12 cellular contexts compared by ENCODE assay signal in genomic region chr7:18829518-18830252, GRCh38.
DNase-seq lines count a peak whose midpoint lies in the region; ATAC-seq and TF ChIP-seq lines count a peak whose summit lies in the region.
"Had no signal": no experiment of that assay in that cellular context is flagged by ENCODE, and none has a peak within 500 bp of the region (broad histone marks: within the 10 kb centered on the region; RNA-seq: fewer than 3 reads in every experiment).

No MANE protein-coding gene starts in this region.

- H3K9me3 ChIP-seq in endodermal cell (ENCODE audit: control insufficient read depth, low read length) (no peaks in the 10 kb centered on the region), left lung (no peaks in the 10 kb centered on the region)
- H3K9me3 ChIP-seq: right atrium auricular region had no signal

- H3K27me3 Mint-ChIP-seq in endodermal cell (ENCODE audit: insufficient read depth), result no peaks in the 10 kb centered on the region
- H3K27me3 Mint-ChIP-seq: memory B cell had no signal

- TF ChIP-seq CTCF in endodermal cell (conservative IDR thresholded peaks at IDR 0.05) (no peak), omental fat pad (IDR thresholded peaks at IDR 0.05) (no peak), left lung (IDR thresholded peaks at IDR 0.05) (no peak)

- no peaks in the 10 kb centered on the region for H3K9me3 Mint-ChIP-seq in endodermal cell
- H3K9me3 Mint-ChIP-seq: memory B cell had no signal

- H3K4me1 Mint-ChIP-seq in endodermal cell, result peaks cover 3% of the 10 kb centered on the region
- H3K4me1 Mint-ChIP-seq: memory B cell had no signal

- no peaks in the 10 kb centered on the region for H3K36me3 Mint-ChIP-seq in endodermal cell (ENCODE audit: low read depth)

- H3K4me3 ChIP-seq in endodermal cell (ENCODE audit: low read length) (no peak overlapping the region), left lung (no peak overlapping the region)
- H3K4me3 ChIP-seq: right atrium auricular region had no signal

- intact Hi-C loops in left lung (cut with DNase I), result no loop called here

- H3K27ac Mint-ChIP-seq in endodermal cell, result no peak overlapping the region
- H3K27ac Mint-ChIP-seq: activated T-cell treated with anti-CD3 and anti-CD28 coated beads, Interleukin-2, amount 50 U/mL, for 72 hours; memory B cell had no signal

- H3K27ac ChIP-seq in endodermal cell (ENCODE audit: low read depth, low read length) (peak overlapping the region; percentile 13), substantia nigra (ENCODE audit: low read depth, low read length, poor library complexity, severe bottlenecking) (no peak overlapping the region), left lung (no peak overlapping the region)
- H3K27ac ChIP-seq: right atrium auricular region had no signal

- no peak overlapping the region for H3K9ac ChIP-seq in endodermal cell (ENCODE audit: extremely low read depth, low read length, poor library complexity, severe bottlenecking)

- H3K27me3 ChIP-seq in endodermal cell (ENCODE audit: control insufficient read depth, insufficient read depth, low read length, poor library complexity, severe bottlenecking) (no peaks in the 10 kb centered on the region), left lung (no peaks in the 10 kb centered on the region)
- H3K27me3 ChIP-seq: right atrium auricular region had no signal

- no peak overlapping the region for H3K4me3 Mint-ChIP-seq in endodermal cell
- H3K4me3 Mint-ChIP-seq: activated T-cell treated with anti-CD3 and anti-CD28 coated beads, Interleukin-2, amount 50 U/mL, for 72 hours; memory B cell had no signal

- ATAC-seq in omental fat pad (ENCODE audit: low FRiP score), result peak; percentile 41
- no peak for ATAC-seq in left lung
- no peak for ATAC-seq in HG03565 (IDR thresholded peaks at IDR 0.05; ENCODE audit: unreplicated experiment)
- ATAC-seq: activated T-cell treated with anti-CD3 and anti-CD28 coated beads, Interleukin-2, amount 50 U/mL, for 72 hours had no signal

- DNase-seq in ELR (ENCODE audit: low read depth), result peak; percentile 43
- DNase-seq in NCI-H69 (lab: John Stamatoyannopoulos, UW), result peak; percentile 15
- DNase-seq in endodermal cell, result no peak
- no peak for DNase-seq in omental fat pad (ENCODE audit: low spot score)
- no peak for DNase-seq in NCI-H1694 (lab: John Stamatoyannopoulos, UW)
- DNase-seq in substantia nigra (lab: John Stamatoyannopoulos, UW), result no peak
- DNase-seq in left lung, result no peak
- DNase-seq: activated T-cell treated with anti-CD3 and anti-CD28 coated beads, Interleukin-2, amount 50 U/mL, for 72 hours; Right ventricle myocardium superior had no signal

- H3K4me1 ChIP-seq in endodermal cell (ENCODE audit: control insufficient read depth, insufficient read depth, low read length), result no peaks in the 10 kb centered on the region
- no peaks in the 10 kb centered on the region for H3K4me1 ChIP-seq in left lung
- H3K4me1 ChIP-seq: right atrium auricular region had no signal

- H3K36me3 ChIP-seq in endodermal cell (ENCODE audit: control insufficient read depth, insufficient read depth, low read length), result no peaks in the 10 kb centered on the region
- no peaks in the 10 kb centered on the region for H3K36me3 ChIP-seq in left lung
- H3K36me3 ChIP-seq: right atrium auricular region had no signal

- 86 to 87% methylated on average over 4 of the region's 4 CpGs for WGBS in endodermal cell (ENCODE audit: insufficient coverage in 1 of 2, insufficient read length in 1 of 2), 2 experiments

Comparison
In these comparisons a context has a peak if more than half of its experiments do, and no peak if none do; other contexts are left out.
1. DNase-seq: peak in ELR (single experiment) and NCI-H69 (single experiment); none in endodermal cell (single experiment), omental fat pad (single experiment), NCI-H1694 (single experiment), substantia nigra (0 of 49) and left lung (0 of 2).